ENCODE assay signal across 8 cellular contexts in genomic region chr15:90293040-90293810, GRCh38. TPM values are rescaled to one million over a fixed set of nuclear protein-coding genes. Genes with fewer than 3 reads are reported as not detected.
DNase-seq lines count a peak whose midpoint lies in the region; TF ChIP-seq lines count a peak whose summit lies in the region.
"Not testable (repeated sequence)": the region's sequence is repeated elsewhere in the genome, so short reads cannot be mapped to it uniquely, and the experiment has no call there.

No MANE protein-coding gene starts in this region.

- intact Hi-C loops in breast epithelium (cut with DNase I; ENCODE audit: low total_unique reads); posterior vena cava (cut with DNase I): not testable (repeated sequence)

- not testable (repeated sequence) for TF ChIP-seq POLR2A in breast epithelium (IDR thresholded peaks at IDR 0.05)

- not testable (repeated sequence) for H3K9me3 ChIP-seq in Loucy (ENCODE audit: insufficient read depth, low read depth, low read length); breast epithelium

- not testable (repeated sequence) for H3K79me2 ChIP-seq in Loucy (ENCODE audit: insufficient read depth, low read length)

- not testable (repeated sequence) for H3K4me2 ChIP-seq in Loucy (ENCODE audit: low read depth, low read length, poor library complexity, severe bottlenecking)

- not testable (repeated sequence) for H3K9ac ChIP-seq in Loucy (ENCODE audit: low read depth, low read length, poor library complexity, severe bottlenecking)

- not testable (repeated sequence) for H3K27ac ChIP-seq in breast epithelium

- H3F3A ChIP-seq in Loucy (ENCODE audit: low read depth), result not testable (repeated sequence)

- H3K27me3 ChIP-seq in Loucy (ENCODE audit: insufficient read depth, low read length, poor library complexity, severe bottlenecking); breast epithelium: not testable (repeated sequence)

- DNase-seq in DMS79 (lab: John Stamatoyannopoulos, UW) (peak; percentile 68), NOMO-1 treated with dmso at 0.1 percent for 144 hours (lab: John Stamatoyannopoulos, UW; ENCODE audit: unreplicated experiment) (peak; percentile 10), breast epithelium (ENCODE audit: low spot score in 2 of 2) (peak; percentile 72 to 80), iPS DF 19.7 (ENCODE audit: low read depth, low spot score) (peak; percentile 91), posterior vena cava (ENCODE audit: low spot score) (peak; percentile 87), superior temporal gyrus (ENCODE audit: extremely low spot score) (peak; percentile 75)
- DNase-seq in activated CD4-positive, alpha-beta T cell treated with anti-CD3 and anti-CD28 coated beads, Interleukin-2, amount 50 U/mL, for 24 hours (ENCODE audit: low read depth in 1 of 2, low spot score in 1 of 2), result peak; percentile 54 to 55

- not testable (repeated sequence) for H3K4me3 ChIP-seq in Loucy (ENCODE audit: low read length, poor library complexity, severe bottlenecking); breast epithelium

- H3K4me1 ChIP-seq in Loucy (ENCODE audit: insufficient read depth, low read length, poor library complexity, severe bottlenecking); breast epithelium: not testable (repeated sequence)

- TF ChIP-seq CTCF in Loucy (conservative IDR thresholded peaks at IDR 0.05; ENCODE audit: low read length) (peak; percentile 73), breast epithelium (IDR thresholded peaks at IDR 0.05) (peak; percentile 58 to 83 (median 65))

- not testable (repeated sequence) for H3K9me2 ChIP-seq in Loucy (replicated peaks; ENCODE audit: low read depth, low read length)

- not testable (repeated sequence) for H3K36me3 ChIP-seq in Loucy (ENCODE audit: insufficient read depth, low read length); breast epithelium

- not testable (repeated sequence) for H4K20me1 ChIP-seq in Loucy (ENCODE audit: insufficient read depth, low read length, poor library complexity, severe bottlenecking)

- peak overlapping the region; percentile 89 for H2AFZ ChIP-seq in Loucy (ENCODE audit: low read length)

RNA-seq across cellular contexts. Expression of gene NGRN, which starts 27.8 kb away (rescaled TPM):
- total RNA-seq in breast epithelium (10 to 100 TPM; 67.7 to 99.1 (median 87.2) TPM), posterior vena cava (10 to 100 TPM; 81.6 to 89.7 TPM)

RNA-seq across cellular contexts. Expression of gene TTLL13, which starts 43.9 kb away (rescaled TPM):
- total RNA-seq in breast epithelium (under 1 TPM in 1 of 3 donors, not detected in 2; 0.15 TPM), posterior vena cava (not detected)

RNA-seq across cellular contexts. Expression of gene ZNF774, which starts 58.9 kb away (rescaled TPM):
- total RNA-seq in breast epithelium (1 to 10 TPM; 2.6 to 7.6 (median 4.6) TPM), posterior vena cava (1 to 10 TPM; 3.5 to 4.0 TPM)

RNA-seq across cellular contexts. Expression of gene GDPGP1, which starts 59.2 kb away (rescaled TPM):
- total RNA-seq in breast epithelium, result 1 to 10 TPM; 3.4 to 9.4 (median 7.5) TPM
- 1 to 10 TPM; 4.1 to 5.9 TPM for total RNA-seq in posterior vena cava

RNA-seq across cellular contexts. Expression of gene CIB1, which starts 59.5 kb away (rescaled TPM):
- total RNA-seq in breast epithelium, result 10 to 100 TPM; 30.2 to 61.3 (median 49.5) TPM
- 10 to 100 TPM; 37.5 to 41.6 TPM for total RNA-seq in posterior vena cava

Comparison
In these comparisons a context has a peak if more than half of its experiments do, and no peak if none do; other contexts are left out.
1. DNase-seq: peak in every context shown above with its lines; median percentile 91 in iPS DF 19.7; 87 in posterior vena cava; 76 in breast epithelium; 75 in superior temporal gyrus; 68 in DMS79; 54 in activated CD4-positive, alpha-beta T cell treated with anti-CD3 and anti-CD28 coated beads, Interleukin-2, amount 50 U/mL, for 24 hours; 10 in NOMO-1 treated with dmso at 0.1 percent for 144 hours.